24 cellular contexts compared by ENCODE assay signal in the genomic region with DNA sequence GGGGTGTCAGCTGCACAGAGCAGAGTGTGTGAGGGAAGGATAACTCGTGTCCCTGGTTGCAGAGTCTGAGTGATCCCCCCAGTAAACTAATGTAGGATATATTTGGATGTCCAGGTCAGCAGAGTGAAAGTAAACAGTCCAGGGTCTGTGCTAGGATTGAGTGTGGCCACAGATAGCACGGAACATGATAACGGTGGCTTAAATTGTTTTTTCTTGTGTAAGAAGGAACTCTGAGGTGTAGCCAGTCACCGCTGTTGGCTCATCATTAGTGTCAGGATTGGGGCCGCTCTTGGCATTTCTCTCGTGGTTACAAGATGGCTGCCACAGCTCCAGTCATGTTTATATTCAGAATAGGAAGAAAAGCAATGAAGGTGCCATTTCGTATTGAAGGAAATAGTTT.
"Had no signal": no experiment of that assay in that cellular context is flagged by ENCODE, and none has a peak within 500 bp of the region (broad histone marks: within the 10 kb centered on the region; RNA-seq: fewer than 3 reads in every experiment).

No MANE protein-coding gene starts in this region.

- H3K4me1 ChIP-seq: foreskin keratinocyte, suprapubic skin, uterus had no signal

- H3K4me2 ChIP-seq: smooth muscle cell had no signal

- H3K36me3 ChIP-seq: uterus had no signal

- ATAC-seq: activated CD8-positive, alpha-beta T cell treated with anti-CD3 and anti-CD28 coated beads for 36 hours; activated naive CD8-positive, alpha-beta T cell treated with anti-CD3 and anti-CD28 coated beads, Interleukin-2, amount 50 U/mL, for 24 hours; foreskin keratinocyte; sciatic nerve; stimulated activated memory B cell treated with anti-CD40 and anti-IgM and Interleukin-4, amounts not matched to agents 10 μg/mL and 1 μg/mL and 100 μg/mL, for 72 hours had no signal

- H3K9me3 ChIP-seq: suprapubic skin, tibial nerve, uterus had no signal

- DNase-seq: activated CD4-positive, alpha-beta T cell treated with anti-CD3 and anti-CD28 coated beads, Interleukin-2, amount 10 ng/mL, durations not matched to agents 7 days and 5 days; activated CD4-positive, CD25-positive, alpha-beta regulatory T cell treated with anti-CD3 and anti-CD28 coated beads, Interleukin-2, amount 50 U/mL, for 72 hours; activated CD8-positive, alpha-beta T cell treated with anti-CD3 and anti-CD28 coated beads for 36 hours; activated gamma-delta T cell; activated naive CD4-positive, alpha-beta T cell treated with anti-CD3 and anti-CD28 coated beads, Interleukin-2, amount 50 U/mL, for 16 hours; activated naive CD8-positive, alpha-beta T cell treated with anti-CD3 and anti-CD28 coated beads, Interleukin-2, amount 50 U/mL, for 24 hours; anterior cingulate cortex; dermis blood vessel endothelial cell; effector CD8-positive, alpha-beta T cell; erythroblast; foreskin keratinocyte; immature natural killer cell; kidney glomerular epithelial cell; naive B cell; occipital lobe; stimulated activated CD4-positive, alpha-beta T cell treated with anti-CD3 and anti-CD28 coated beads, Interleukin-15, amount 100 ng/mL, for 24 hours; stomach; uterus; WERI-Rb-1 had no signal

- H3K27ac ChIP-seq: foreskin keratinocyte, stomach, suprapubic skin, tibial nerve, uterus, WERI-Rb-1 had no signal

- H3K4me3 ChIP-seq: smooth muscle cell, stomach, suprapubic skin, tibial nerve, uterus had no signal

- H3K27me3 ChIP-seq: foreskin keratinocyte, stomach, suprapubic skin, tibial nerve, uterus had no signal
